9 cellular contexts compared by ENCODE assay signal in genomic region chr4:77273412-77273811, GRCh38.
"Had no signal": no experiment of that assay in that cellular context is flagged by ENCODE, and none has a peak within 500 bp of the region (broad histone marks: within the 10 kb centered on the region; RNA-seq: fewer than 3 reads in every experiment).

No MANE protein-coding gene starts in this region.

- H3K4me1 ChIP-seq: HAP-1 had no signal

- H3K4me3 ChIP-seq: GM23248, HAP-1, K562 had no signal

- FAIRE-seq: HTR-8/SVneo, K562 had no signal

- ATAC-seq: HCT116, K562 had no signal

- DNase-seq: GM23248, GOT3, H7, HFFc6, IMR-90 had no signal

- H3K36me3 ChIP-seq: HAP-1 had no signal

- H3K27ac ChIP-seq: GM23248 had no signal

- H3K9me3 ChIP-seq: HAP-1 had no signal
